In the genomic region with DNA sequence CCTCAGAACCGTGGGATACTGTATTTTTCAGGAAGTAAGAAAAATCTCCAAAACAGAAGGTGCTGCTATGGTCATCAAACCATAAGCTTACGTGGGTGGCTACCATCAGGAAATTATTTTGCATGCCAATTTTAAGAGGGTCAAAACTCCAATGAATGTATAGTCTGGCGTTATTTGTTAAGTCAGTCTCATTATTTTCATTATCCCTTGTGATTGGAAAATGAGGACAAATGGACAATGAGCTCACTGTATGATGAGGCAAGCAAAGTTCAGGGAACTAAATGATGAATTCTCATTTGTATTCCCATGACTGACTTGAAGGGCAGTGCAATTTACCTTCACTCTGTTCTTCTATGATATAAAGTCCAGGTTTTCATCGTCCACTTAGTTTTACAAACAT, we compare ENCODE assay signal across 24 cellular contexts.
"Had no signal": no experiment of that assay in that cellular context is flagged by ENCODE, and none has a peak within 500 bp of the region (broad histone marks: within the 10 kb centered on the region; RNA-seq: fewer than 3 reads in every experiment).

No MANE protein-coding gene starts in this region.

- DNase-seq: islet precursor cell; left ventricle myocardium inferior; mesendoderm; naive B cell; natural killer cell; nephron progenitor cell; occipital lobe; right lobe of liver; stimulated activated CD4-positive, alpha-beta T cell treated with anti-CD3 and anti-CD28 coated beads, Interleukin-1b, Interleukin-23, amount 100 ng/mL, for 48 hours; stimulated activated CD4-positive, alpha-beta T cell treated with anti-CD3 and anti-CD28 coated beads, Interleukin-2, amount 100 ng/mL, for 48 hours; stimulated activated CD4-positive, alpha-beta T cell treated with anti-CD3 and anti-CD28 coated beads, Interleukin-4, amount 100 ng/mL, for 4 hours; stimulated activated CD8-positive, alpha-beta memory T cell treated with anti-CD3 and anti-CD28 coated beads, Interleukin-4, amount 100 ng/mL, for 48 hours; stimulated activated naive CD4-positive, alpha-beta T cell treated with Interleukin-2 at 50 U/mL for 16 hours; stimulated activated naive CD8-positive, alpha-beta T cell treated with anti-CD3 and anti-CD28 coated beads, Interleukin-15, amount 100 ng/mL, for 72 hours; substantia nigra; uterus had no signal

- H3K36me3 ChIP-seq: uterus had no signal

- H3K27me3 ChIP-seq: neural progenitor cell, neutrophil, right atrium auricular region, right lobe of liver, tibial nerve, uterus had no signal

- H3K9ac ChIP-seq: neural progenitor cell, parathyroid adenoma had no signal

- H3K4me2 ChIP-seq: neural progenitor cell, smooth muscle cell had no signal

- H3K9me3 ChIP-seq: left ventricle myocardium inferior, neutrophil, right atrium auricular region, right lobe of liver, tibial nerve, uterus had no signal

- H3K79me2 ChIP-seq: parathyroid adenoma had no signal

- H3K4me3 ChIP-seq: left ventricle myocardium inferior, lung, neural progenitor cell, right atrium auricular region, right lobe of liver, smooth muscle cell, tibial nerve, uterus had no signal

- H2AFZ ChIP-seq: neural progenitor cell, parathyroid adenoma had no signal

- H3K4me1 ChIP-seq: neural progenitor cell, parathyroid adenoma, right atrium auricular region, right lobe of liver, tibial nerve, uterus had no signal

- H3K27ac ChIP-seq: left ventricle myocardium inferior, neural progenitor cell, neutrophil, parathyroid adenoma, right atrium auricular region, right lobe of liver, tibial nerve, uterus had no signal

- ATAC-seq: natural killer cell; right lobe of liver; stimulated activated memory B cell treated with anti-CD40 and anti-IgM and Interleukin-4, amounts not matched to agents 10 μg/mL and 1 μg/mL and 100 μg/mL, for 72 hours; stimulated activated naive CD8-positive, alpha-beta T cell treated with anti-CD3 and anti-CD28 coated beads, Interleukin-15, amount 100 ng/mL, for 72 hours had no signal
